ENCODE assay signal across 8 cellular contexts in genomic region chr9:36154213-36154952, GRCh38. TPM values are rescaled to one million over a fixed set of nuclear protein-coding genes. Genes with fewer than 3 reads are reported as not detected.
DNase-seq lines count a peak whose midpoint lies in the region; ATAC-seq, FAIRE-seq and TF ChIP-seq lines count a peak whose summit lies in the region.

No MANE protein-coding gene starts in this region.

- H3K27ac Mint-ChIP-seq in endothelial cell (ENCODE audit: unreplicated experiment) (peak overlapping the region; percentile 98), natural killer cell (peak overlapping the region; percentile 71 to 89)

- no peaks in the 10 kb centered on the region for H3K9me3 Mint-ChIP-seq in endothelial cell (ENCODE audit: unreplicated experiment)
- H3K9me3 Mint-ChIP-seq in natural killer cell = no peaks in the 10 kb centered on the region

- DNase-seq in ELR (ENCODE audit: low read depth) (peak; percentile 80), OCI-M1 (lab: John Stamatoyannopoulos, UW) (peak; percentile 75), endothelial cell (ENCODE audit: low spot score) (peak; percentile 26), natural killer cell (no peak), D721Med (ENCODE audit: insufficient read length, low spot score) (no peak)
- DNase-seq in activated naive CD4-positive, alpha-beta T cell (lab: John Stamatoyannopoulos, UW) = no peak

- H3K4me1 Mint-ChIP-seq in endothelial cell (ENCODE audit: unreplicated experiment) = peaks cover 25% of the 10 kb centered on the region
- H3K4me1 Mint-ChIP-seq in natural killer cell = peaks cover 51 to 54% of the 10 kb centered on the region in 2 donors

- no peak for TF ChIP-seq CTCF in endothelial cell (IDR thresholded peaks at IDR 0.05; ENCODE audit: unreplicated experiment)
- no peak for TF ChIP-seq CTCF in natural killer cell (IDR thresholded peaks at IDR 0.05)
- no peak for TF ChIP-seq CTCF in D721Med (IDR thresholded peaks at IDR 0.05; ENCODE audit: insufficient read depth, missing control alignments)

- H3K4me3 Mint-ChIP-seq in endothelial cell (ENCODE audit: unreplicated experiment) = no peak overlapping the region
- H3K4me3 Mint-ChIP-seq in natural killer cell = peak overlapping the region; percentile 14

- H3K36me3 Mint-ChIP-seq in endothelial cell (ENCODE audit: low read depth, unreplicated experiment) = no peaks in the 10 kb centered on the region
- peaks cover 8% of the 10 kb centered on the region for H3K36me3 Mint-ChIP-seq in natural killer cell

- ATAC-seq in natural killer cell = no peak
- no peak for ATAC-seq in GM19328 (IDR thresholded peaks at IDR 0.05; ENCODE audit: unreplicated experiment)
- no peak for ATAC-seq in HG02571 (IDR thresholded peaks at IDR 0.05; ENCODE audit: unreplicated experiment)

- peaks cover 6% of the 10 kb centered on the region for H3K27me3 Mint-ChIP-seq in endothelial cell (ENCODE audit: unreplicated experiment)
- no peaks in the 10 kb centered on the region for H3K27me3 Mint-ChIP-seq in natural killer cell (ENCODE audit: low read depth in 2 of 2)

- FAIRE-seq in D721Med (lab: Jason Lieb, UNC) = no peak

- intact Hi-C loops in natural killer cell (cut with micrococcal nuclease) = loop anchor here (5.0 kb wide), 1 partner anchor 52 kb away; no protein-coding TSS in a partner anchor

RNA-seq across cellular contexts. Expression of gene CCIN, which starts 14.8 kb away (rescaled TPM):
- total RNA-seq in endothelial cell (ENCODE audit: unreplicated experiment) = not detected
- total RNA-seq in natural killer cell = 1 to 10 TPM; 2.0 to 2.8 (median 2.0) TPM

RNA-seq across cellular contexts. Expression of gene GLIPR2, which starts 17.9 kb away (rescaled TPM):
- total RNA-seq in endothelial cell (ENCODE audit: unreplicated experiment) = 6.3 TPM
- total RNA-seq in natural killer cell = 100 to 1,000 TPM; 124 to 135 (median 125) TPM

RNA-seq across cellular contexts. Expression of gene CLTA, which starts 36.3 kb away (rescaled TPM):
- total RNA-seq in endothelial cell (ENCODE audit: unreplicated experiment) = 330 TPM
- 10 to 100 TPM; 49.4 to 62.0 (median 52.6) TPM for total RNA-seq in natural killer cell

Comparison
In these comparisons a context has a peak if more than half of its experiments do, and no peak if none do; other contexts are left out.
1. DNase-seq: peak in ELR (single experiment), OCI-M1 (single experiment) and endothelial cell (single experiment); none in natural killer cell (single experiment), activated naive CD4-positive, alpha-beta T cell (0 of 4) and D721Med (single experiment).
2. RNA of gene GLIPR2, which starts 17.9 kb away (total RNA-seq): 124 to 135 TPM in natural killer cell; 6.3 TPM in endothelial cell (single experiment); every median in the first group is over 10 times any median in the second.